Comparison of ENCODE assay signal across 18 cellular contexts in the genomic region with DNA sequence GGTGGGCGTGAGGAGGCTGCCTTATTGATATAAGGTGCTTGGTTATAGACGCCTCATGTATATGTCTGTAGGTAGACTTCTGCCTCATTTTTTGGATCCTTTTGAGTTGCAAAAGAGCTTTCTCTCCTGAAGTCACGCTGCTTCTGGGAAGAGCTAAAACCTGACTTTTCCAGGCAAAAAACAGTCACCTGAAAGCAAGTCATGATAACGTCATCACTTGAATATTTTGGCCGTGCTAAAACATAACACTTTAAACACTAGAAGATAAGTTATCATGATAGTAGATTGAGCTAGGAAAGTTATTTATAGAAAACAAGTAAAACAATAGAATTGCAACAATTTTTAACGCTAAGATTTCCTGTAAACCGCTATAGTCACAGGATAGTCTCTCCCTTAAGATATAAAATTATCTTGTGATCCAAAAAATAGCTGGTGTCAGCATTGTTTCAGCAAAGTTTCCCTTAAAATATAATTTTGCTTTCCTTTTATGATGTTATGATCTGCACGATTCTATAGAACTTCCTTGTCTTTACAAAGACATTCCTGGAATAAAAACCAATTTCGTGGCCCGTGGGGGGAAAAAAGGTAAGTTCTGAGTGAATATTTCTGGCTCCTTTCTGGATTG.
DNase-seq lines count a peak whose midpoint lies in the region; ATAC-seq, FAIRE-seq and TF ChIP-seq lines count a peak whose summit lies in the region.
"Had no signal": no experiment of that assay in that cellular context is flagged by ENCODE, and none has a peak within 500 bp of the region (broad histone marks: within the 10 kb centered on the region; RNA-seq: fewer than 3 reads in every experiment).

No MANE protein-coding gene starts in this region.

- no TSS peak for BruUV-seq in HepG2 (replicated peaks; lab: Mats Ljungman, UMichigan)

- H3K4me1 Mint-ChIP-seq in neural progenitor cell: peaks cover 8% of the 10 kb centered on the region
- no peaks in the 10 kb centered on the region for H3K4me1 Mint-ChIP-seq in activated T-helper 2 cell treated with anti-CD3 and anti-CD28 coated beads, Interferon-gamma antibody, Interleukin-2, Interleukin-4, amounts not matched to agents 10 μg/mL and 5 μg/mL and 100 μg/mL, durations not matched to agents 14 hours and 24 hours and 36 hours (ENCODE audit: low read depth)
- H3K4me1 Mint-ChIP-seq: B cell had no signal

- intact Hi-C loops in HepG2 (cut with micrococcal nuclease; ENCODE audit: unreplicated experiment): no loop called here
- intact Hi-C loops in right lobe of liver (cut with DNase I): no loop called here
- intact Hi-C loops in activated T-helper 2 cell treated with anti-CD3 and anti-CD28 coated beads, Interferon-gamma antibody, Interleukin-2, Interleukin-4, amounts not matched to agents 10 μg/mL and 5 μg/mL and 100 μg/mL, durations not matched to agents 14 hours and 24 hours and 36 hours (cut with micrococcal nuclease): no loop called here

- H3F3A ChIP-seq in neural progenitor cell (ENCODE audit: low read depth): no peaks in the 10 kb centered on the region

- CTCF ChIA-PET in HepG2 (lab: Yijun Ruan, JAX; ENCODE audit: low intra/inter-chr PET ratio, low total read pairs): no interaction called here

- TF ChIP-seq POLR2A in HepG2 (IDR thresholded peaks at IDR 0.05; ENCODE audit: insufficient read depth in 1 of 2, low read depth in 2 of 2, low read length in 2 of 2) (no peak), right lobe of liver (IDR thresholded peaks at IDR 0.05) (no peak)

- H3K27ac Mint-ChIP-seq in neural progenitor cell: peak overlapping the region; percentile 70
- H3K27ac Mint-ChIP-seq in activated T-helper 2 cell treated with anti-CD3 and anti-CD28 coated beads, Interferon-gamma antibody, Interleukin-2, Interleukin-4, amounts not matched to agents 10 μg/mL and 5 μg/mL and 100 μg/mL, durations not matched to agents 14 hours and 24 hours and 36 hours: no peak overlapping the region
- H3K27ac Mint-ChIP-seq: B cell; CD4-positive, alpha-beta T cell had no signal

- H3K4me1 ChIP-seq in HepG2 (ENCODE audit: insufficient read depth, low read length): peaks cover 12% of the 10 kb centered on the region
- H3K4me1 ChIP-seq in right lobe of liver: no peaks in the 10 kb centered on the region
- H3K4me1 ChIP-seq in neural progenitor cell: no peaks in the 10 kb centered on the region
- H3K4me1 ChIP-seq: Caco-2, HAP-1 had no signal

- H3K9me3 ChIP-seq in HepG2 (ENCODE audit: low read length) (no peaks in the 10 kb centered on the region), right lobe of liver (no peaks in the 10 kb centered on the region), neural progenitor cell (ENCODE audit: low read depth) (no peaks in the 10 kb centered on the region)
- H3K9me3 ChIP-seq: Caco-2, HAP-1 had no signal

- no peak for TF ChIP-seq RAD21 in HepG2 (CRISPR knock-in tag; IDR thresholded peaks at IDR 0.05)

- H2AFZ ChIP-seq in HepG2 (ENCODE audit: low read length): no peak overlapping the region
- H2AFZ ChIP-seq in neural progenitor cell (replicated peaks): no peak overlapping the region

- no peaks in the 10 kb centered on the region for H3K79me2 ChIP-seq in HepG2 (ENCODE audit: insufficient read depth, low read length)
- H3K79me2 ChIP-seq in neural progenitor cell (ENCODE audit: low read depth): no peaks in the 10 kb centered on the region

- H3K27ac ChIP-seq in HepG2 (ENCODE audit: extremely low read length, insufficient read depth, low read length) (no peak overlapping the region), right lobe of liver (no peak overlapping the region), neural progenitor cell (no peak overlapping the region)
- H3K27ac ChIP-seq: 22Rv1, C4-2B had no signal

- peaks cover 2% of the 10 kb centered on the region for H3K36me3 Mint-ChIP-seq in neural progenitor cell
- H3K36me3 Mint-ChIP-seq in activated T-helper 2 cell treated with anti-CD3 and anti-CD28 coated beads, Interferon-gamma antibody, Interleukin-2, Interleukin-4, amounts not matched to agents 10 μg/mL and 5 μg/mL and 100 μg/mL, durations not matched to agents 14 hours and 24 hours and 36 hours (ENCODE audit: low read depth): no peaks in the 10 kb centered on the region

- POLR2A ChIA-PET in HepG2 (lab: Yijun Ruan, JAX): no interaction called here

- H3K9me3 Mint-ChIP-seq in neural progenitor cell: peaks cover 2% of the 10 kb centered on the region
- H3K9me3 Mint-ChIP-seq in activated T-helper 2 cell treated with anti-CD3 and anti-CD28 coated beads, Interferon-gamma antibody, Interleukin-2, Interleukin-4, amounts not matched to agents 10 μg/mL and 5 μg/mL and 100 μg/mL, durations not matched to agents 14 hours and 24 hours and 36 hours: no peaks in the 10 kb centered on the region
- H3K9me3 Mint-ChIP-seq: CD4-positive, alpha-beta T cell had no signal

- H3K4me2 ChIP-seq in HepG2 (ENCODE audit: low read depth, low read length) (no peak overlapping the region), neural progenitor cell (no peak overlapping the region)

- 51% methylated on average over 10 of the region's 10 CpGs for WGBS in HepG2 (ENCODE audit: low lambda C conversion rate)
- 71% methylated on average over 10 of the region's 10 CpGs for WGBS in right lobe of liver (ENCODE audit: insufficient coverage, low coverage, low lambda C conversion rate, missing lambda C conversion rate)

- H3K4me3 ChIP-seq in HepG2 (replicated peaks in 1 of 3; ENCODE audit: insufficient read depth in 1 of 3, low read depth in 2 of 3, low read length in 3 of 3) (no peak overlapping the region), right lobe of liver (no peak overlapping the region), neural progenitor cell (no peak overlapping the region)
- H3K4me3 ChIP-seq: HAP-1 had no signal

- H4K20me1 ChIP-seq in HepG2 (ENCODE audit: insufficient read depth, low read length) (no peaks in the 10 kb centered on the region), neural progenitor cell (ENCODE audit: low read depth) (no peaks in the 10 kb centered on the region)

- DNase-seq in HepG2 (ENCODE audit: low spot score): no peak
- DNase-seq in right lobe of liver: no peak
- peak; percentile 8 for DNase-seq in amniotic epithelial cell (ENCODE audit: low read depth)
- DNase-seq in neural progenitor cell (ENCODE audit: low spot score): no peak
- no peak for DNase-seq in SKM-1 (lab: John Stamatoyannopoulos, UW; ENCODE audit: unreplicated experiment)
- DNase-seq in Ammon's horn (ENCODE audit: low spot score): no peak
- DNase-seq in activated T-helper 2 cell treated with anti-CD3 and anti-CD28 coated beads, Interferon-gamma antibody, Interleukin-2, Interleukin-4, amounts not matched to agents 10 μg/mL and 5 μg/mL and 100 μg/mL, durations not matched to agents 14 hours and 24 hours and 36 hours (ENCODE audit: low spot score): no peak
- DNase-seq: Caco-2; CD4-positive, alpha-beta T cell; KBM-7 had no signal

- H3K27me3 ChIP-seq in HepG2 (ENCODE audit: control insufficient read depth in 1 of 2, insufficient read depth in 2 of 2, low read length in 2 of 2): 0 out of 5 replicates have a peak, but pooled peaks cover 0 to 3% of the 10 kb centered on the region in 2 experiments
- H3K27me3 ChIP-seq in right lobe of liver: no peaks in the 10 kb centered on the region
- H3K27me3 ChIP-seq in neural progenitor cell: no peaks in the 10 kb centered on the region

- no peak for TF ChIP-seq EP300 in HepG2 (IDR thresholded peaks at IDR 0.05; ENCODE audit: low read depth in 2 of 2, low read length in 2 of 2)
- TF ChIP-seq EP300 in HepG2 (CRISPR knock-in tag; IDR thresholded peaks at IDR 0.05; ENCODE audit: borderline replicate concordance): no peak

- H3K27me3 Mint-ChIP-seq in neural progenitor cell (ENCODE audit: insufficient read depth, low read depth): no peaks in the 10 kb centered on the region
- H3K27me3 Mint-ChIP-seq in activated T-helper 2 cell treated with anti-CD3 and anti-CD28 coated beads, Interferon-gamma antibody, Interleukin-2, Interleukin-4, amounts not matched to agents 10 μg/mL and 5 μg/mL and 100 μg/mL, durations not matched to agents 14 hours and 24 hours and 36 hours (ENCODE audit: low read depth): peaks cover 20% of the 10 kb centered on the region

- in situ Hi-C loops in HepG2 (cut with HindIII; ENCODE audit: extremely low pct_ligation_motif_present, low pct_unique_long_range_greater_than_20kb): no loop called here

- H3K36me3 ChIP-seq in HepG2 (replicated peaks in 1 of 2; ENCODE audit: control insufficient read depth in 1 of 2, insufficient read depth in 2 of 2, low read length in 2 of 2): no peaks in the 10 kb centered on the region
- H3K36me3 ChIP-seq in right lobe of liver: no peaks in the 10 kb centered on the region
- no peaks in the 10 kb centered on the region for H3K36me3 ChIP-seq in neural progenitor cell
- H3K36me3 ChIP-seq: HAP-1 had no signal

- TF ChIP-seq CTCF in HepG2 (CRISPR knock-in tag; IDR thresholded peaks at IDR 0.05) (no peak), right lobe of liver (IDR thresholded peaks at IDR 0.05) (no peak), neural progenitor cell (IDR thresholded peaks at IDR 0.05) (no peak)

- no peak for FAIRE-seq in HepG2 (lab: Jason Lieb, UNC)
- FAIRE-seq: D721Med, G401.6, GM12891, GM19239 had no signal

- H3K4me3 Mint-ChIP-seq in neural progenitor cell: no peak overlapping the region
- H3K4me3 Mint-ChIP-seq in activated T-helper 2 cell treated with anti-CD3 and anti-CD28 coated beads, Interferon-gamma antibody, Interleukin-2, Interleukin-4, amounts not matched to agents 10 μg/mL and 5 μg/mL and 100 μg/mL, durations not matched to agents 14 hours and 24 hours and 36 hours (ENCODE audit: low read depth): no peak overlapping the region
- H3K4me3 Mint-ChIP-seq: B cell; CD4-positive, alpha-beta T cell had no signal

- no peak overlapping the region for H3K9ac ChIP-seq in HepG2 (ENCODE audit: insufficient read depth, low read depth, low read length)
- no peak overlapping the region for H3K9ac ChIP-seq in neural progenitor cell

- no peak for ATAC-seq in HepG2
- ATAC-seq in right lobe of liver: no peak

TF ChIP-seq in HepG2, 621 proteins besides CTCF, POLR2A, EP300 and RAD21 (continues in another document):
- TF ChIP-seq ZMYM4 (CRISPR knock-in tag; IDR thresholded peaks at IDR 0.05) (no peak), MAFK (conservative IDR thresholded peaks at IDR 0.05 in 1 of 2, IDR thresholded peaks at IDR 0.05 in 1 of 2; ENCODE audit: low read length in 2 of 2) (peak; percentile 62 to 86; a peak in 3 of 4 replicates), ZFP36L1 (CRISPR knock-in tag; IDR thresholded peaks at IDR 0.05) (no peak), CREB1 (IDR thresholded peaks at IDR 0.05) (peak; percentile 57), CREB1 (CRISPR knock-in tag; IDR thresholded peaks at IDR 0.05) (no peak), MED1 (CRISPR knock-in tag; IDR thresholded peaks at IDR 0.05) (no peak)
